ENCODE assay signal across 8 cellular contexts in the genomic region with DNA sequence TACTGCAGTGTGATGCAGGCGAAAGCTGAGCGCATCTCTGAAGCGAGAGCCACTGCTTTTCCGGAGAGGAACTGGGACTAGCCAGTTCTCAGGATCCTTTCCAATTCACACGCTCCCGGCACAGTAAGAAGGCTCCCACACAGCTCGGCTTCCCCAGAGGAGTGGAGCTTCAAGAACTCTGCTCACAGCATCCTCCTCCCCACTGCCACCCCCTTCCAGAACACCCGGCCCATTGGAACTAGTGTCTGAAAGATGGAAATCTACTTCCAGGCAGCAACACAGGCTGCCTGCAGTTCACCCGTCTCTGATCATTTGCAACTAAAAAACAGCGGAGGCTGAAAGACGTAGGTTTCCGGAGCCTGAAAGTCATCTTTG. TPM values are rescaled to one million over a fixed set of nuclear protein-coding genes. Genes with fewer than 3 reads are reported as not detected.
DNase-seq lines count a peak whose midpoint lies in the region; ATAC-seq and TF ChIP-seq lines count a peak whose summit lies in the region.

A gene (minus strand): TSS at position 163 of the 375 bp plus-strand sequence.

- no peak within 1 kb of the TSS for H3K9ac ChIP-seq in adipocyte (ENCODE audit: low read length)
- H3K9ac ChIP-seq in smooth muscle cell (ENCODE audit: low read depth) = no peak within 1 kb of the TSS

- H3K4me1 ChIP-seq in adipocyte (ENCODE audit: control insufficient read depth, insufficient read depth, low read length) (peaks cover 32% of the 10 kb centered on the region), hepatocyte (ENCODE audit: insufficient read depth) (no peaks in the 10 kb centered on the region), smooth muscle cell (ENCODE audit: low read depth) (peaks cover 3% of the 10 kb centered on the region)

- H3K36me3 ChIP-seq in adipocyte (ENCODE audit: control insufficient read depth, insufficient read depth, low read length, severe bottlenecking) (no peaks in the 10 kb centered on the region), hepatocyte (replicated peaks; ENCODE audit: insufficient read depth, low read depth) (no peaks in the 10 kb centered on the region), smooth muscle cell (ENCODE audit: low read depth) (no peaks in the 10 kb centered on the region)

- no peak for ATAC-seq in activated T-helper 17 cell treated with anti-CD3 and anti-CD28 coated beads, Interleukin-2, amount 50 U/mL, for 72 hours (replicated peaks)

- H3K9me3 ChIP-seq in adipocyte (ENCODE audit: control insufficient read depth, low read length) (no peaks in the 10 kb centered on the region), hepatocyte (ENCODE audit: low read depth) (no peaks in the 10 kb centered on the region), smooth muscle cell (replicated peaks; ENCODE audit: low read depth) (no peaks in the 10 kb centered on the region)

- DNase-seq in HCEC 1CT (peak; percentile 22), adipocyte (ENCODE audit: low read depth) (peak; percentile 45), hepatocyte (ENCODE audit: low spot score) (peak; percentile 18), smooth muscle cell (lab: John Stamatoyannopoulos, UW; ENCODE audit: unreplicated experiment) (no peak), GM19238 (ENCODE audit: insufficient read length, low spot score) (no peak), T-helper 1 cell (no peak)
- no peak for DNase-seq in activated CD4-positive, alpha-beta T cell treated with anti-CD3 and anti-CD28 coated beads for 48 hours

- H3K4me3 ChIP-seq in adipocyte (ENCODE audit: low read length) = peak within 1 kb of the TSS; percentile 75
- peak within 1 kb of the TSS; percentile 38 for H3K4me3 ChIP-seq in hepatocyte
- H3K4me3 ChIP-seq in smooth muscle cell = peak within 1 kb of the TSS; percentile 34

- H3K27ac ChIP-seq in hepatocyte (no peak within 1 kb of the TSS), smooth muscle cell (ENCODE audit: low read depth) (no peak within 1 kb of the TSS)

- TF ChIP-seq CTCF in hepatocyte (IDR thresholded peaks at IDR 0.05; ENCODE audit: poor library complexity) = no peak
- no peak for TF ChIP-seq CTCF in smooth muscle cell (IDR thresholded peaks at IDR 0.05; ENCODE audit: borderline replicate concordance, insufficient read depth, poor library complexity, severe bottlenecking)

- H2AFZ ChIP-seq in hepatocyte (peak within 1 kb of the TSS; percentile 88), smooth muscle cell (ENCODE audit: low read depth) (peak within 1 kb of the TSS; percentile 76)

- H3F3A ChIP-seq in smooth muscle cell (ENCODE audit: low read depth) = no peaks in the 10 kb centered on the region

- H3K9me2 ChIP-seq in hepatocyte (replicated peaks; ENCODE audit: insufficient read depth) = no peaks in the 10 kb centered on the region

- peaks cover 9% of the 10 kb centered on the region for H3K9me3 Mint-ChIP-seq in activated T-helper 17 cell treated with anti-CD3 and anti-CD28 coated beads, Interleukin-2, amount 50 U/mL, for 72 hours

- no peaks in the 10 kb centered on the region for H3K36me3 Mint-ChIP-seq in activated T-helper 17 cell treated with anti-CD3 and anti-CD28 coated beads, Interleukin-2, amount 50 U/mL, for 72 hours (ENCODE audit: low read depth)

- no peaks in the 10 kb centered on the region for H3K4me1 Mint-ChIP-seq in activated T-helper 17 cell treated with anti-CD3 and anti-CD28 coated beads, Interleukin-2, amount 50 U/mL, for 72 hours

- H4K20me1 ChIP-seq in hepatocyte (ENCODE audit: insufficient read depth, poor library complexity, severe bottlenecking) (no peaks in the 10 kb centered on the region), smooth muscle cell (ENCODE audit: low read depth) (no peaks in the 10 kb centered on the region)

- H3K4me2 ChIP-seq in hepatocyte (peak within 1 kb of the TSS; percentile 90), smooth muscle cell (peak within 1 kb of the TSS; percentile 84)

- no peak within 1 kb of the TSS for H3K27ac Mint-ChIP-seq in activated T-helper 17 cell treated with anti-CD3 and anti-CD28 coated beads, Interleukin-2, amount 50 U/mL, for 72 hours

- H3K79me2 ChIP-seq in hepatocyte (no peaks in the 10 kb centered on the region), smooth muscle cell (ENCODE audit: low read depth) (no peaks in the 10 kb centered on the region)

- no peak within 1 kb of the TSS for H3K4me3 Mint-ChIP-seq in activated T-helper 17 cell treated with anti-CD3 and anti-CD28 coated beads, Interleukin-2, amount 50 U/mL, for 72 hours

- peaks cover 19% of the 10 kb centered on the region for H3K27me3 ChIP-seq in adipocyte (replicated peaks; ENCODE audit: control insufficient read depth, insufficient read depth, low read length)
- H3K27me3 ChIP-seq in hepatocyte = peaks cover 20% of the 10 kb centered on the region
- peaks cover 7% of the 10 kb centered on the region for H3K27me3 ChIP-seq in smooth muscle cell (ENCODE audit: low read depth)

- H3K27me3 Mint-ChIP-seq in activated T-helper 17 cell treated with anti-CD3 and anti-CD28 coated beads, Interleukin-2, amount 50 U/mL, for 72 hours = no peaks in the 10 kb centered on the region

- WGBS in hepatocyte (ENCODE audit: low lambda C conversion rate, missing lambda C conversion rate) = 8% methylated on average over 12 of the region's 12 CpGs
- 9% methylated on average over 12 of the region's 12 CpGs for WGBS in smooth muscle cell (ENCODE audit: low lambda C conversion rate)

RNA-seq across cellular contexts. Expression of the gene that starts here (rescaled TPM):
- total RNA-seq in hepatocyte (0.12 and 1.7 TPM in 2 replicates), smooth muscle cell (not detected in 2 replicates)
- polyA plus RNA-seq in hepatocyte (0.28 and 0.35 TPM in 2 replicates), smooth muscle cell (not detected in 2 replicates)
- not detected for total RNA-seq in activated T-helper 17 cell treated with anti-CD3 and anti-CD28 coated beads, Interleukin-2, amount 50 U/mL, for 72 hours

Comparison
In these comparisons a context has a peak if more than half of its experiments do, and no peak if none do; other contexts are left out.
1. DNase-seq: peak in HCEC 1CT (single experiment), adipocyte (single experiment) and hepatocyte (single experiment); none in smooth muscle cell (single experiment), GM19238 (single experiment), T-helper 1 cell (0 of 5) and activated CD4-positive, alpha-beta T cell treated with anti-CD3 and anti-CD28 coated beads for 48 hours (single experiment).
2. Peak in every context shown above with its lines, with median percentiles within 50 percentile points of each other: H3K4me3 ChIP-seq.